Comparison of ENCODE assay signal across 33 cellular contexts in the genomic region with DNA sequence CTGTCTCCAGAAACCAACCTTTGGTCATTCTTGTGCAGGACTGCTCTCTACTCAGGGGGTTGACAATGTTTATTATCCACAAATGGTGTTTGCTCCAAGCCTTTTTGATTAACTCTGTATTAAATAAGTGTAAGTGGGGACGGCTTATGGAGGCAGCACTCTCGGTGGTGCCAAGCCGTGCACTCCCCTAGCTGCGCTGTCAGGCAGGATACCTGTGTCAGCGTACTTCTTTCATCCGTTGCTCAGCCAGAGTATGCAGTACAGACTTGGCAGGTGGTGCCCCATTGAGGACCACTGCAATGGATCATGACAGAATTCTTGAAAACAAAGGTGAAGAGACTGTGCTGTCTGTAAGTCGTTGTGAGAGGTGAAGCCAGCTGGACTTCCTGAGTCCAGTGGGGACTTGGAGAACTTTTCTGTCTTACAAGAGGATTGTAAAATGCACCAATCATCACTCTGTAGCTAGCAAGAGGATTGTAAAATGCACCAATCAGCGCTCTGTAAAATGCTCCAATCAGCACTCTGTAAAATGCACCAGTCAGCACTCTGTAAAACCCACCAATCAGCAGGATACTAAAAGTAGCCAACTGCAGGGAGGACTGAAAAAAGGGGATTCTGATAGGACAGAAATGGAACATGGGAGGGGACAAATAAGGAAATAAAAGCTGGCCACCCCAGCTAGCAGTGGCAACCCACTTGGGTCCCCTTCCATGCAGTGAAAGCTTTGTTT.
"Had no signal": no experiment of that assay in that cellular context is flagged by ENCODE, and none has a peak within 500 bp of the region (broad histone marks: within the 10 kb centered on the region; RNA-seq: fewer than 3 reads in every experiment).

No MANE protein-coding gene starts in this region.

- H3K27ac ChIP-seq: brain microvascular endothelial cell, coronary artery, dorsolateral prefrontal cortex, esophagus muscularis mucosa, foreskin keratinocyte, gastrocnemius medialis, heart left ventricle had no signal

- H3K9me3 ChIP-seq: gastrocnemius medialis had no signal

- H3K27me3 Mint-ChIP-seq: activated CD4-positive, alpha-beta memory T cell treated with anti-CD3 and anti-CD28 coated beads for 36 hours; activated CD4-positive, alpha-beta T cell treated with anti-CD3 and anti-CD28 coated beads for 36 hours; activated CD4-positive, alpha-beta T cell treated with anti-CD3 and anti-CD28 coated beads, Interleukin-2, amount 10 ng/mL, durations not matched to agents 24 days and 14 days; activated CD8-positive, alpha-beta memory T cell treated with anti-CD3 and anti-CD28 coated beads, Interleukin-2, amount 10 ng/mL, durations not matched to agents 7 days and 5 days; activated naive CD4-positive, alpha-beta T cell treated with anti-CD3 and anti-CD28 coated beads, Interleukin-2, amount 10 ng/mL, durations not matched to agents 7 days and 5 days; activated naive CD8-positive, alpha-beta T cell treated with anti-CD3 and anti-CD28 coated beads, Interleukin-2, amount 10 ng/mL, durations not matched to agents 7 days and 5 days; activated T-cell treated with anti-CD3 and anti-CD28 coated beads, Interleukin-2, amount 50 U/mL, for 24 hours; central memory CD8-positive, alpha-beta T cell; dendritic cell treated with granulocyte-macrophage colony-stimulating factor and Interleukin-4, amounts not matched to agents 40 ng/mL and 50 ng/mL, for 4 days; T-helper 17 cell had no signal

- H3K4me1 Mint-ChIP-seq: activated CD4-positive, alpha-beta T cell treated with anti-CD3 and anti-CD28 coated beads for 36 hours; activated CD4-positive, alpha-beta T cell treated with anti-CD3 and anti-CD28 coated beads, Interleukin-2, amount 10 ng/mL, durations not matched to agents 24 days and 14 days; activated CD8-positive, alpha-beta memory T cell treated with anti-CD3 and anti-CD28 coated beads, Interleukin-2, amount 10 ng/mL, durations not matched to agents 7 days and 5 days; activated naive CD4-positive, alpha-beta T cell treated with anti-CD3 and anti-CD28 coated beads, Interleukin-2, amount 10 ng/mL, durations not matched to agents 7 days and 5 days; activated naive CD8-positive, alpha-beta T cell treated with anti-CD3 and anti-CD28 coated beads, Interleukin-2, amount 10 ng/mL, durations not matched to agents 7 days and 5 days; central memory CD8-positive, alpha-beta T cell; T-helper 17 cell had no signal

- DNase-seq: activated CD4-positive, alpha-beta memory T cell treated with anti-CD3 and anti-CD28 coated beads for 36 hours; activated CD4-positive, alpha-beta T cell treated with anti-CD3 and anti-CD28 coated beads for 36 hours; activated CD4-positive, alpha-beta T cell treated with anti-CD3 and anti-CD28 coated beads, Interleukin-2, amount 10 ng/mL, durations not matched to agents 24 days and 14 days; activated CD4-positive, CD25-positive, alpha-beta regulatory T cell; activated CD4-positive, CD25-positive, alpha-beta regulatory T cell treated with anti-CD3 and anti-CD28 coated beads, Interleukin-2, amount 50 U/mL, for 72 hours; activated CD8-positive, alpha-beta memory T cell treated with anti-CD3 and anti-CD28 coated beads, Interleukin-2, amount 10 ng/mL, durations not matched to agents 7 days and 5 days; activated CD8-positive, alpha-beta memory T cell treated with anti-CD3 and anti-CD28 coated beads, Interleukin-2, amount 50 U/mL, for 48 hours; activated CD8-positive, alpha-beta T cell treated with anti-CD3 and anti-CD28 coated beads, Interleukin-2, amount 10 ng/mL, durations not matched to agents 7 days and 5 days; activated gamma-delta T cell; activated naive CD4-positive, alpha-beta T cell; activated naive CD4-positive, alpha-beta T cell treated with anti-CD3 and anti-CD28 coated beads, Interleukin-2, amount 10 ng/mL, durations not matched to agents 7 days and 5 days; activated naive CD8-positive, alpha-beta T cell treated with anti-CD3 and anti-CD28 coated beads, Interleukin-2, amount 10 ng/mL, durations not matched to agents 7 days and 5 days; activated T-cell treated with anti-CD3 and anti-CD28 coated beads for 4 hours; activated T-cell treated with anti-CD3 and anti-CD28 coated beads, Interleukin-2, amount 50 U/mL, for 24 hours; activated T-cell treated with anti-CD3 and anti-CD28 coated beads, Interleukin-2, amount 50 U/mL, for 72 hours; brain microvascular endothelial cell; dorsolateral prefrontal cortex; effector memory CD4-positive, alpha-beta T cell; erythroblast; foreskin keratinocyte; gastrocnemius medialis; glutamatergic neuron; heart left ventricle; T-helper 1 cell; T-helper 17 cell had no signal

- FAIRE-seq: astrocyte, bronchial epithelial cell had no signal

- H3K27ac Mint-ChIP-seq: activated CD4-positive, alpha-beta memory T cell treated with anti-CD3 and anti-CD28 coated beads for 36 hours; activated CD4-positive, alpha-beta T cell treated with anti-CD3 and anti-CD28 coated beads for 36 hours; activated CD4-positive, alpha-beta T cell treated with anti-CD3 and anti-CD28 coated beads, Interleukin-2, amount 10 ng/mL, durations not matched to agents 24 days and 14 days; activated CD8-positive, alpha-beta memory T cell treated with anti-CD3 and anti-CD28 coated beads, Interleukin-2, amount 10 ng/mL, durations not matched to agents 7 days and 5 days; activated CD8-positive, alpha-beta T cell treated with anti-CD3 and anti-CD28 coated beads, Interleukin-2, amount 10 ng/mL, durations not matched to agents 7 days and 5 days; activated naive CD4-positive, alpha-beta T cell treated with anti-CD3 and anti-CD28 coated beads, Interleukin-2, amount 10 ng/mL, durations not matched to agents 7 days and 5 days; activated naive CD4-positive, alpha-beta T cell treated with anti-CD3 and anti-CD28 coated beads, Interleukin-2, amount 50 U/mL, for 72 hours; activated naive CD8-positive, alpha-beta T cell treated with anti-CD3 and anti-CD28 coated beads, Interleukin-2, amount 10 ng/mL, durations not matched to agents 7 days and 5 days; activated T-cell treated with anti-CD3 and anti-CD28 coated beads, Interleukin-2, amount 50 U/mL, for 24 hours; activated T-cell treated with anti-CD3 and anti-CD28 coated beads, Interleukin-2, amount 50 U/mL, for 72 hours; dendritic cell treated with granulocyte-macrophage colony-stimulating factor and Interleukin-4, amounts not matched to agents 40 ng/mL and 50 ng/mL, for 4 days; T-helper 17 cell; T-helper 2 cell treated with Interferon-gamma antibody and Interleukin-4, amounts not matched to agents 5 μg/mL and 100 μg/mL, for 36 hours had no signal

- H3K4me3 ChIP-seq: coronary artery, dorsolateral prefrontal cortex, esophagus muscularis mucosa, gastrocnemius medialis, heart left ventricle had no signal

- H3K36me3 ChIP-seq: brain microvascular endothelial cell, esophagus muscularis mucosa, gastrocnemius medialis, heart left ventricle had no signal

- H3K4me1 ChIP-seq: esophagus muscularis mucosa, foreskin keratinocyte, gastrocnemius medialis, heart left ventricle had no signal

- H3K36me3 Mint-ChIP-seq: activated CD4-positive, alpha-beta memory T cell treated with anti-CD3 and anti-CD28 coated beads for 36 hours; activated CD8-positive, alpha-beta memory T cell treated with anti-CD3 and anti-CD28 coated beads, Interleukin-2, amount 10 ng/mL, durations not matched to agents 7 days and 5 days; activated naive CD4-positive, alpha-beta T cell treated with anti-CD3 and anti-CD28 coated beads, Interleukin-2, amount 10 ng/mL, durations not matched to agents 7 days and 5 days; activated naive CD8-positive, alpha-beta T cell treated with anti-CD3 and anti-CD28 coated beads, Interleukin-2, amount 10 ng/mL, durations not matched to agents 7 days and 5 days had no signal

- ATAC-seq: activated CD4-positive, alpha-beta T cell treated with anti-CD3 and anti-CD28 coated beads for 36 hours; activated CD8-positive, alpha-beta memory T cell treated with anti-CD3 and anti-CD28 coated beads, Interleukin-2, amount 10 ng/mL, durations not matched to agents 7 days and 5 days; activated CD8-positive, alpha-beta T cell treated with anti-CD3 and anti-CD28 coated beads, Interleukin-2, amount 10 ng/mL, durations not matched to agents 7 days and 5 days; activated naive CD4-positive, alpha-beta T cell treated with anti-CD3 and anti-CD28 coated beads, Interleukin-2, amount 50 U/mL, for 72 hours; activated T-cell treated with anti-CD3 and anti-CD28 coated beads, Interleukin-2, amount 50 U/mL, for 72 hours; foreskin keratinocyte; gastrocnemius medialis; heart left ventricle; T-helper 17 cell had no signal

- H3K27me3 ChIP-seq: brain microvascular endothelial cell, dorsolateral prefrontal cortex, esophagus muscularis mucosa, foreskin keratinocyte, gastrocnemius medialis, heart left ventricle had no signal

- H3K4me3 Mint-ChIP-seq: activated CD4-positive, alpha-beta memory T cell treated with anti-CD3 and anti-CD28 coated beads for 36 hours; activated CD4-positive, alpha-beta T cell treated with anti-CD3 and anti-CD28 coated beads for 36 hours; activated CD4-positive, alpha-beta T cell treated with anti-CD3 and anti-CD28 coated beads, Interleukin-2, amount 10 ng/mL, durations not matched to agents 24 days and 14 days; activated CD8-positive, alpha-beta memory T cell treated with anti-CD3 and anti-CD28 coated beads, Interleukin-2, amount 10 ng/mL, durations not matched to agents 7 days and 5 days; activated CD8-positive, alpha-beta T cell treated with anti-CD3 and anti-CD28 coated beads, Interleukin-2, amount 10 ng/mL, durations not matched to agents 7 days and 5 days; activated naive CD4-positive, alpha-beta T cell treated with anti-CD3 and anti-CD28 coated beads, Interleukin-2, amount 10 ng/mL, durations not matched to agents 7 days and 5 days; activated naive CD8-positive, alpha-beta T cell treated with anti-CD3 and anti-CD28 coated beads, Interleukin-2, amount 10 ng/mL, durations not matched to agents 7 days and 5 days; activated T-cell treated with anti-CD3 and anti-CD28 coated beads, Interleukin-2, amount 50 U/mL, for 24 hours; activated T-cell treated with anti-CD3 and anti-CD28 coated beads, Interleukin-2, amount 50 U/mL, for 72 hours; central memory CD8-positive, alpha-beta T cell; dendritic cell treated with granulocyte-macrophage colony-stimulating factor and Interleukin-4, amounts not matched to agents 40 ng/mL and 50 ng/mL, for 4 days; T-helper 17 cell; T-helper 2 cell treated with Interferon-gamma antibody and Interleukin-4, amounts not matched to agents 5 μg/mL and 100 μg/mL, for 36 hours had no signal
